Comparison of ENCODE assay signal across 1 cellular context in genomic region chr16:29256501-29256981, GRCh38.
A peak's percentile ranks its signal among the peaks of the same experiment; 100 is the strongest.
TF ChIP-seq lines count a peak whose summit lies in the region.

No MANE protein-coding gene starts in this region.

TF ChIP-seq in K562, 482 proteins besides CTCF, POLR2A, EP300 and RAD21 (continued from another document and continues in another):
- TF ChIP-seq, protein P1, sequence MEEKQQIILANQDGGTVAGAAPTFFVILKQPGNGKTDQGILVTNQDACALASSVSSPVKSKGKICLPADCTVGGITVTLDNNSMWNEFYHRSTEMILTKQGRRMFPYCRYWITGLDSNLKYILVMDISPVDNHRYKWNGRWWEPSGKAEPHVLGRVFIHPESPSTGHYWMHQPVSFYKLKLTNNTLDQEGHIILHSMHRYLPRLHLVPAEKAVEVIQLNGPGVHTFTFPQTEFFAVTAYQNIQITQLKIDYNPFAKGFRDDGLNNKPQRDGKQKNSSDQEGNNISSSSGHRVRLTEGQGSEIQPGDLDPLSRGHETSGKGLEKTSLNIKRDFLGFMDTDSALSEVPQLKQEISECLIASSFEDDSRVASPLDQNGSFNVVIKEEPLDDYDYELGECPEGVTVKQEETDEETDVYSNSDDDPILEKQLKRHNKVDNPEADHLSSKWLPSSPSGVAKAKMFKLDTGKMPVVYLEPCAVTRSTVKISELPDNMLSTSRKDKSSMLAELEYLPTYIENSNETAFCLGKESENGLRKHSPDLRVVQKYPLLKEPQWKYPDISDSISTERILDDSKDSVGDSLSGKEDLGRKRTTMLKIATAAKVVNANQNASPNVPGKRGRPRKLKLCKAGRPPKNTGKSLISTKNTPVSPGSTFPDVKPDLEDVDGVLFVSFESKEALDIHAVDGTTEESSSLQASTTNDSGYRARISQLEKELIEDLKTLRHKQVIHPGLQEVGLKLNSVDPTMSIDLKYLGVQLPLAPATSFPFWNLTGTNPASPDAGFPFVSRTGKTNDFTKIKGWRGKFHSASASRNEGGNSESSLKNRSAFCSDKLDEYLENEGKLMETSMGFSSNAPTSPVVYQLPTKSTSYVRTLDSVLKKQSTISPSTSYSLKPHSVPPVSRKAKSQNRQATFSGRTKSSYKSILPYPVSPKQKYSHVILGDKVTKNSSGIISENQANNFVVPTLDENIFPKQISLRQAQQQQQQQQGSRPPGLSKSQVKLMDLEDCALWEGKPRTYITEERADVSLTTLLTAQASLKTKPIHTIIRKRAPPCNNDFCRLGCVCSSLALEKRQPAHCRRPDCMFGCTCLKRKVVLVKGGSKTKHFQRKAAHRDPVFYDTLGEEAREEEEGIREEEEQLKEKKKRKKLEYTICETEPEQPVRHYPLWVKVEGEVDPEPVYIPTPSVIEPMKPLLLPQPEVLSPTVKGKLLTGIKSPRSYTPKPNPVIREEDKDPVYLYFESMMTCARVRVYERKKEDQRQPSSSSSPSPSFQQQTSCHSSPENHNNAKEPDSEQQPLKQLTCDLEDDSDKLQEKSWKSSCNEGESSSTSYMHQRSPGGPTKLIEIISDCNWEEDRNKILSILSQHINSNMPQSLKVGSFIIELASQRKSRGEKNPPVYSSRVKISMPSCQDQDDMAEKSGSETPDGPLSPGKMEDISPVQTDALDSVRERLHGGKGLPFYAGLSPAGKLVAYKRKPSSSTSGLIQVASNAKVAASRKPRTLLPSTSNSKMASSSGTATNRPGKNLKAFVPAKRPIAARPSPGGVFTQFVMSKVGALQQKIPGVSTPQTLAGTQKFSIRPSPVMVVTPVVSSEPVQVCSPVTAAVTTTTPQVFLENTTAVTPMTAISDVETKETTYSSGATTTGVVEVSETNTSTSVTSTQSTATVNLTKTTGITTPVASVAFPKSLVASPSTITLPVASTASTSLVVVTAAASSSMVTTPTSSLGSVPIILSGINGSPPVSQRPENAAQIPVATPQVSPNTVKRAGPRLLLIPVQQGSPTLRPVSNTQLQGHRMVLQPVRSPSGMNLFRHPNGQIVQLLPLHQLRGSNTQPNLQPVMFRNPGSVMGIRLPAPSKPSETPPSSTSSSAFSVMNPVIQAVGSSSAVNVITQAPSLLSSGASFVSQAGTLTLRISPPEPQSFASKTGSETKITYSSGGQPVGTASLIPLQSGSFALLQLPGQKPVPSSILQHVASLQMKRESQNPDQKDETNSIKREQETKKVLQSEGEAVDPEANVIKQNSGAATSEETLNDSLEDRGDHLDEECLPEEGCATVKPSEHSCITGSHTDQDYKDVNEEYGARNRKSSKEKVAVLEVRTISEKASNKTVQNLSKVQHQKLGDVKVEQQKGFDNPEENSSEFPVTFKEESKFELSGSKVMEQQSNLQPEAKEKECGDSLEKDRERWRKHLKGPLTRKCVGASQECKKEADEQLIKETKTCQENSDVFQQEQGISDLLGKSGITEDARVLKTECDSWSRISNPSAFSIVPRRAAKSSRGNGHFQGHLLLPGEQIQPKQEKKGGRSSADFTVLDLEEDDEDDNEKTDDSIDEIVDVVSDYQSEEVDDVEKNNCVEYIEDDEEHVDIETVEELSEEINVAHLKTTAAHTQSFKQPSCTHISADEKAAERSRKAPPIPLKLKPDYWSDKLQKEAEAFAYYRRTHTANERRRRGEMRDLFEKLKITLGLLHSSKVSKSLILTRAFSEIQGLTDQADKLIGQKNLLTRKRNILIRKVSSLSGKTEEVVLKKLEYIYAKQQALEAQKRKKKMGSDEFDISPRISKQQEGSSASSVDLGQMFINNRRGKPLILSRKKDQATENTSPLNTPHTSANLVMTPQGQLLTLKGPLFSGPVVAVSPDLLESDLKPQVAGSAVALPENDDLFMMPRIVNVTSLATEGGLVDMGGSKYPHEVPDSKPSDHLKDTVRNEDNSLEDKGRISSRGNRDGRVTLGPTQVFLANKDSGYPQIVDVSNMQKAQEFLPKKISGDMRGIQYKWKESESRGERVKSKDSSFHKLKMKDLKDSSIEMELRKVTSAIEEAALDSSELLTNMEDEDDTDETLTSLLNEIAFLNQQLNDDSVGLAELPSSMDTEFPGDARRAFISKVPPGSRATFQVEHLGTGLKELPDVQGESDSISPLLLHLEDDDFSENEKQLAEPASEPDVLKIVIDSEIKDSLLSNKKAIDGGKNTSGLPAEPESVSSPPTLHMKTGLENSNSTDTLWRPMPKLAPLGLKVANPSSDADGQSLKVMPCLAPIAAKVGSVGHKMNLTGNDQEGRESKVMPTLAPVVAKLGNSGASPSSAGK (IDR thresholded peaks at IDR 0.05), result 0 out of 2 replicates have a peak, but pooled peaks have one; percentile 22
- TF ChIP-seq KDM5B (IDR thresholded peaks at IDR 0.05; ENCODE audit: insufficient replicate concordance, low read depth, low read length), result no peak
- no peak for TF ChIP-seq BMI1 (IDR thresholded peaks at IDR 0.05; ENCODE audit: low read length)
- TF ChIP-seq NFIX (CRISPR knock-in tag; IDR thresholded peaks at IDR 0.05; ENCODE audit: low read depth), result no peak
- no peak for TF ChIP-seq BRF2 (IDR thresholded peaks at IDR 0.05; ENCODE audit: borderline replicate concordance, insufficient read depth, insufficient read length)
- TF ChIP-seq NUFIP1 (IDR thresholded peaks at IDR 0.05; ENCODE audit: partially characterized antibody), result no peak
- TF ChIP-seq SMARCA4 (IDR thresholded peaks at IDR 0.05), result no peak
- TF ChIP-seq ZNF224 (CRISPR knock-in tag; IDR thresholded peaks at IDR 0.05), result no peak
- TF ChIP-seq, protein P2, sequence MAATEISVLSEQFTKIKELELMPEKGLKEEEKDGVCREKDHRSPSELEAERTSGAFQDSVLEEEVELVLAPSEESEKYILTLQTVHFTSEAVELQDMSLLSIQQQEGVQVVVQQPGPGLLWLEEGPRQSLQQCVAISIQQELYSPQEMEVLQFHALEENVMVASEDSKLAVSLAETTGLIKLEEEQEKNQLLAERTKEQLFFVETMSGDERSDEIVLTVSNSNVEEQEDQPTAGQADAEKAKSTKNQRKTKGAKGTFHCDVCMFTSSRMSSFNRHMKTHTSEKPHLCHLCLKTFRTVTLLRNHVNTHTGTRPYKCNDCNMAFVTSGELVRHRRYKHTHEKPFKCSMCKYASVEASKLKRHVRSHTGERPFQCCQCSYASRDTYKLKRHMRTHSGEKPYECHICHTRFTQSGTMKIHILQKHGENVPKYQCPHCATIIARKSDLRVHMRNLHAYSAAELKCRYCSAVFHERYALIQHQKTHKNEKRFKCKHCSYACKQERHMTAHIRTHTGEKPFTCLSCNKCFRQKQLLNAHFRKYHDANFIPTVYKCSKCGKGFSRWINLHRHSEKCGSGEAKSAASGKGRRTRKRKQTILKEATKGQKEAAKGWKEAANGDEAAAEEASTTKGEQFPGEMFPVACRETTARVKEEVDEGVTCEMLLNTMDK (IDR thresholded peaks at IDR 0.05; ENCODE audit: borderline replicate concordance, insufficient read depth, low read depth, low read length, poor library complexity, severe bottlenecking), result no peak
- TF ChIP-seq, protein P3, sequence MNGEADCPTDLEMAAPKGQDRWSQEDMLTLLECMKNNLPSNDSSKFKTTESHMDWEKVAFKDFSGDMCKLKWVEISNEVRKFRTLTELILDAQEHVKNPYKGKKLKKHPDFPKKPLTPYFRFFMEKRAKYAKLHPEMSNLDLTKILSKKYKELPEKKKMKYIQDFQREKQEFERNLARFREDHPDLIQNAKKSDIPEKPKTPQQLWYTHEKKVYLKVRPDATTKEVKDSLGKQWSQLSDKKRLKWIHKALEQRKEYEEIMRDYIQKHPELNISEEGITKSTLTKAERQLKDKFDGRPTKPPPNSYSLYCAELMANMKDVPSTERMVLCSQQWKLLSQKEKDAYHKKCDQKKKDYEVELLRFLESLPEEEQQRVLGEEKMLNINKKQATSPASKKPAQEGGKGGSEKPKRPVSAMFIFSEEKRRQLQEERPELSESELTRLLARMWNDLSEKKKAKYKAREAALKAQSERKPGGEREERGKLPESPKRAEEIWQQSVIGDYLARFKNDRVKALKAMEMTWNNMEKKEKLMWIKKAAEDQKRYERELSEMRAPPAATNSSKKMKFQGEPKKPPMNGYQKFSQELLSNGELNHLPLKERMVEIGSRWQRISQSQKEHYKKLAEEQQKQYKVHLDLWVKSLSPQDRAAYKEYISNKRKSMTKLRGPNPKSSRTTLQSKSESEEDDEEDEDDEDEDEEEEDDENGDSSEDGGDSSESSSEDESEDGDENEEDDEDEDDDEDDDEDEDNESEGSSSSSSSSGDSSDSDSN (IDR thresholded peaks at IDR 0.05; ENCODE audit: borderline replicate concordance in 1 of 2, low read depth in 2 of 2, low read length in 2 of 2), result no peak
- TF ChIP-seq CBFA2T3 (IDR thresholded peaks at IDR 0.05), result no peak
- TF ChIP-seq ZBTB34 (CRISPR knock-in tag; IDR thresholded peaks at IDR 0.05), result no peak
- no peak for TF ChIP-seq RBBP5 (IDR thresholded peaks at IDR 0.05; ENCODE audit: borderline replicate concordance, insufficient read depth, low read length, poor library complexity, severe bottlenecking)
- no peak for TF ChIP-seq ZNF740 (CRISPR knock-in tag; IDR thresholded peaks at IDR 0.05)
- TF ChIP-seq ZNF740 (tag; IDR thresholded peaks at IDR 0.05), result no peak
- TF ChIP-seq, protein P4, sequence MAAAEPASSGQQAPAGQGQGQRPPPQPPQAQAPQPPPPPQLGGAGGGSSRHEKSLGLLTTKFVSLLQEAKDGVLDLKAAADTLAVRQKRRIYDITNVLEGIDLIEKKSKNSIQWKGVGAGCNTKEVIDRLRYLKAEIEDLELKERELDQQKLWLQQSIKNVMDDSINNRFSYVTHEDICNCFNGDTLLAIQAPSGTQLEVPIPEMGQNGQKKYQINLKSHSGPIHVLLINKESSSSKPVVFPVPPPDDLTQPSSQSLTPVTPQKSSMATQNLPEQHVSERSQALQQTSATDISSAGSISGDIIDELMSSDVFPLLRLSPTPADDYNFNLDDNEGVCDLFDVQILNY (CRISPR knock-in tag; IDR thresholded peaks at IDR 0.05), result no peak
- no peak for TF ChIP-seq TEAD2 (tag; IDR thresholded peaks at IDR 0.05)
- no peak for TF ChIP-seq ZBED1 (IDR thresholded peaks at IDR 0.05)
